1 cellular context compared by ENCODE assay signal in the genomic region with DNA sequence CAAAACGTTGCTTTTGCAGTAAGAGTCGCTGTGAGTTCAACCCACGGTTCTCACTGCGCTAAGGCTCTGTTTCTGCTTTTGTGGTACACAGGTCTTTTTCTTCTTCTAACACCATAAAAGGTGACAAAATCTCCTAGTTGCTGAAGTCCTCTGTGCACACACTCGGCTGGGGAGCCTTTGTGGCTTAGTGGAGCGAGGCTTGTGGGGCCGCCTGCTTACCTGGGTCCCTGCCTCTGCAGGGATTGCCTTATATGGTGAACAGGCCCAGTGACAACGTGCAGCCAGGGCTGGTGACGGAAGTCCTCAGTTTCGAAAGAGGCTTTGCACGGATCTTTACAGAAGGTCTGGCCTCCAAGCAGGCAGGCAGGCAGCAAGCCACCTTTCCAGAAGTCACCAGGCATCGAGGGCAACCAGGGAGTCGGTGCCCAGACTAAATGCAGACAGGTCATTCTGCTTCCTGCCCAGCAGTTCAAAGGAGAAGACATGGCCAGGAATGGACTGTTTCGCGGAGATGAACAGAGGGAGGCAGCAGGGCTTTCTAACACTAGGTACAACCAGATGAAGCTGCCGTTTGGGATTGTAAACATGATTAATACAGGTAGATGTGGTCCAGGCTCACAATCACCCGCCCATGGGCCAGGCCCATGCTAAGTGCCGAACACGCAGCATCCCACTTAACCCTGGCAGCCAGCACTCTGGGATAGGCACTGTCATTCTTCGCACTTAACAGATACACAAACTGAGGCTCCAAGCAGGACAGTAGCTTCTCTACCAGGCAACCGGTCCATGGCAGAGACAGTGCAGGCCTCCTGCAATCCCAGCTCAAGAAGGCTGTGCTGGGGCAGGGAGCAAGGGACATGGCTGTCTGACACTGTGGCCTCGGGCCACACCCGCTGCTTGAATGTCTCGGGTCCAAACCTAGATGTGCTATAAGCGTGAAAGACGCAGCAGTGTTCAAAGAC.
TF ChIP-seq lines count a peak whose summit lies in the region.

No MANE protein-coding gene starts in this region.

TF ChIP-seq in GM12878, 131 proteins besides CTCF, POLR2A, EP300 and RAD21 (continued from another document and continues in another):
- TF ChIP-seq, protein P1, sequence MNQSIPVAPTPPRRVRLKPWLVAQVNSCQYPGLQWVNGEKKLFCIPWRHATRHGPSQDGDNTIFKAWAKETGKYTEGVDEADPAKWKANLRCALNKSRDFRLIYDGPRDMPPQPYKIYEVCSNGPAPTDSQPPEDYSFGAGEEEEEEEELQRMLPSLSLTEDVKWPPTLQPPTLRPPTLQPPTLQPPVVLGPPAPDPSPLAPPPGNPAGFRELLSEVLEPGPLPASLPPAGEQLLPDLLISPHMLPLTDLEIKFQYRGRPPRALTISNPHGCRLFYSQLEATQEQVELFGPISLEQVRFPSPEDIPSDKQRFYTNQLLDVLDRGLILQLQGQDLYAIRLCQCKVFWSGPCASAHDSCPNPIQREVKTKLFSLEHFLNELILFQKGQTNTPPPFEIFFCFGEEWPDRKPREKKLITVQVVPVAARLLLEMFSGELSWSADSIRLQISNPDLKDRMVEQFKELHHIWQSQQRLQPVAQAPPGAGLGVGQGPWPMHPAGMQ (IDR thresholded peaks at IDR 0.05; ENCODE audit: borderline replicate concordance), result no peak
- no peak for TF ChIP-seq FOS (IDR thresholded peaks at IDR 0.05; ENCODE audit: borderline replicate concordance, extremely low read depth, insufficient read length)
- TF ChIP-seq MTA3 (IDR thresholded peaks at IDR 0.05; ENCODE audit: borderline replicate concordance, low read length), result peak; percentile 65; the same call in 1 of the 2 replicates
- TF ChIP-seq LARP7 (IDR thresholded peaks at IDR 0.05), result peak; percentile 57; the same call in 1 of the 2 replicates
- TF ChIP-seq, protein P2, sequence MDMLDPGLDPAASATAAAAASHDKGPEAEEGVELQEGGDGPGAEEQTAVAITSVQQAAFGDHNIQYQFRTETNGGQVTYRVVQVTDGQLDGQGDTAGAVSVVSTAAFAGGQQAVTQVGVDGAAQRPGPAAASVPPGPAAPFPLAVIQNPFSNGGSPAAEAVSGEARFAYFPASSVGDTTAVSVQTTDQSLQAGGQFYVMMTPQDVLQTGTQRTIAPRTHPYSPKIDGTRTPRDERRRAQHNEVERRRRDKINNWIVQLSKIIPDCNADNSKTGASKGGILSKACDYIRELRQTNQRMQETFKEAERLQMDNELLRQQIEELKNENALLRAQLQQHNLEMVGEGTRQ (IDR thresholded peaks at IDR 0.05; ENCODE audit: borderline replicate concordance, low read depth, low read length), result no peak; the same call in 1 of the 2 replicates
- TF ChIP-seq, protein P3, sequence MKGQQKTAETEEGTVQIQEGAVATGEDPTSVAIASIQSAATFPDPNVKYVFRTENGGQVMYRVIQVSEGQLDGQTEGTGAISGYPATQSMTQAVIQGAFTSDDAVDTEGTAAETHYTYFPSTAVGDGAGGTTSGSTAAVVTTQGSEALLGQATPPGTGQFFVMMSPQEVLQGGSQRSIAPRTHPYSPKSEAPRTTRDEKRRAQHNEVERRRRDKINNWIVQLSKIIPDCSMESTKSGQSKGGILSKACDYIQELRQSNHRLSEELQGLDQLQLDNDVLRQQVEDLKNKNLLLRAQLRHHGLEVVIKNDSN (IDR thresholded peaks at IDR 0.05; ENCODE audit: borderline replicate concordance, extremely low read length, insufficient read depth, low read depth, low read length), result no peak
- TF ChIP-seq, protein P4, sequence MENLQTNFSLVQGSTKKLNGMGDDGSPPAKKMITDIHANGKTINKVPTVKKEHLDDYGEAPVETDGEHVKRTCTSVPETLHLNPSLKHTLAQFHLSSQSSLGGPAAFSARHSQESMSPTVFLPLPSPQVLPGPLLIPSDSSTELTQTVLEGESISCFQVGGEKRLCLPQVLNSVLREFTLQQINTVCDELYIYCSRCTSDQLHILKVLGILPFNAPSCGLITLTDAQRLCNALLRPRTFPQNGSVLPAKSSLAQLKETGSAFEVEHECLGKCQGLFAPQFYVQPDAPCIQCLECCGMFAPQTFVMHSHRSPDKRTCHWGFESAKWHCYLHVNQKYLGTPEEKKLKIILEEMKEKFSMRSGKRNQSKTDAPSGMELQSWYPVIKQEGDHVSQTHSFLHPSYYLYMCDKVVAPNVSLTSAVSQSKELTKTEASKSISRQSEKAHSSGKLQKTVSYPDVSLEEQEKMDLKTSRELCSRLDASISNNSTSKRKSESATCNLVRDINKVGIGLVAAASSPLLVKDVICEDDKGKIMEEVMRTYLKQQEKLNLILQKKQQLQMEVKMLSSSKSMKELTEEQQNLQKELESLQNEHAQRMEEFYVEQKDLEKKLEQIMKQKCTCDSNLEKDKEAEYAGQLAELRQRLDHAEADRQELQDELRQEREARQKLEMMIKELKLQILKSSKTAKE (IDR thresholded peaks at IDR 0.05; ENCODE audit: low read depth, poor library complexity, severe bottlenecking), result peak; percentile 72
- TF ChIP-seq, protein P5, sequence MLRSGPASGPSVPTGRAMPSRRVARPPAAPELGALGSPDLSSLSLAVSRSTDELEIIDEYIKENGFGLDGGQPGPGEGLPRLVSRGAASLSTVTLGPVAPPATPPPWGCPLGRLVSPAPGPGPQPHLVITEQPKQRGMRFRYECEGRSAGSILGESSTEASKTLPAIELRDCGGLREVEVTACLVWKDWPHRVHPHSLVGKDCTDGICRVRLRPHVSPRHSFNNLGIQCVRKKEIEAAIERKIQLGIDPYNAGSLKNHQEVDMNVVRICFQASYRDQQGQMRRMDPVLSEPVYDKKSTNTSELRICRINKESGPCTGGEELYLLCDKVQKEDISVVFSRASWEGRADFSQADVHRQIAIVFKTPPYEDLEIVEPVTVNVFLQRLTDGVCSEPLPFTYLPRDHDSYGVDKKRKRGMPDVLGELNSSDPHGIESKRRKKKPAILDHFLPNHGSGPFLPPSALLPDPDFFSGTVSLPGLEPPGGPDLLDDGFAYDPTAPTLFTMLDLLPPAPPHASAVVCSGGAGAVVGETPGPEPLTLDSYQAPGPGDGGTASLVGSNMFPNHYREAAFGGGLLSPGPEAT (IDR thresholded peaks at IDR 0.05; ENCODE audit: low read depth), result peak; percentile 64; the same call in 1 of the 2 replicates
- TF ChIP-seq BCL11A (IDR thresholded peaks at IDR 0.05; ENCODE audit: low read depth, low read length), result no peak
- no peak for TF ChIP-seq WRNIP1 (IDR thresholded peaks at IDR 0.05; ENCODE audit: borderline replicate concordance, low read depth, low read length)
- TF ChIP-seq SREBF2 (IDR thresholded peaks at IDR 0.05; ENCODE audit: low read length), result no peak
- TF ChIP-seq CHD2 (IDR thresholded peaks at IDR 0.05; ENCODE audit: borderline replicate concordance, low read depth, low read length), result peak; percentile 90; the same call in 1 of the 2 replicates
- TF ChIP-seq, protein P6, sequence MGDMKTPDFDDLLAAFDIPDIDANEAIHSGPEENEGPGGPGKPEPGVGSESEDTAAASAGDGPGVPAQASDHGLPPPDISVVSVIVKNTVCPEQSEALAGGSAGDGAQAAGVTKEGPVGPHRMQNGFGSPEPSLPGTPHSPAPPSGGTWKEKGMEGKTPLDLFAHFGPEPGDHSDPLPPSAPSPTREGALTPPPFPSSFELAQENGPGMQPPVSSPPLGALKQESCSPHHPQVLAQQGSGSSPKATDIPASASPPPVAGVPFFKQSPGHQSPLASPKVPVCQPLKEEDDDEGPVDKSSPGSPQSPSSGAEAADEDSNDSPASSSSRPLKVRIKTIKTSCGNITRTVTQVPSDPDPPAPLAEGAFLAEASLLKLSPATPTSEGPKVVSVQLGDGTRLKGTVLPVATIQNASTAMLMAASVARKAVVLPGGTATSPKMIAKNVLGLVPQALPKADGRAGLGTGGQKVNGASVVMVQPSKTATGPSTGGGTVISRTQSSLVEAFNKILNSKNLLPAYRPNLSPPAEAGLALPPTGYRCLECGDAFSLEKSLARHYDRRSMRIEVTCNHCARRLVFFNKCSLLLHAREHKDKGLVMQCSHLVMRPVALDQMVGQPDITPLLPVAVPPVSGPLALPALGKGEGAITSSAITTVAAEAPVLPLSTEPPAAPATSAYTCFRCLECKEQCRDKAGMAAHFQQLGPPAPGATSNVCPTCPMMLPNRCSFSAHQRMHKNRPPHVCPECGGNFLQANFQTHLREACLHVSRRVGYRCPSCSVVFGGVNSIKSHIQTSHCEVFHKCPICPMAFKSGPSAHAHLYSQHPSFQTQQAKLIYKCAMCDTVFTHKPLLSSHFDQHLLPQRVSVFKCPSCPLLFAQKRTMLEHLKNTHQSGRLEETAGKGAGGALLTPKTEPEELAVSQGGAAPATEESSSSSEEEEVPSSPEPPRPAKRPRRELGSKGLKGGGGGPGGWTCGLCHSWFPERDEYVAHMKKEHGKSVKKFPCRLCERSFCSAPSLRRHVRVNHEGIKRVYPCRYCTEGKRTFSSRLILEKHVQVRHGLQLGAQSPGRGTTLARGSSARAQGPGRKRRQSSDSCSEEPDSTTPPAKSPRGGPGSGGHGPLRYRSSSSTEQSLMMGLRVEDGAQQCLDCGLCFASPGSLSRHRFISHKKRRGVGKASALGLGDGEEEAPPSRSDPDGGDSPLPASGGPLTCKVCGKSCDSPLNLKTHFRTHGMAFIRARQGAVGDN (IDR thresholded peaks at IDR 0.05), result peak; percentile 99
- peak; percentile 89 for TF ChIP-seq NBN (IDR thresholded peaks at IDR 0.05)
- TF ChIP-seq RCOR1 (conservative IDR thresholded peaks at IDR 0.05; ENCODE audit: low read depth, low read length), result peak; percentile 79; the same call in 1 of the 2 replicates
- TF ChIP-seq IRF4 (IDR thresholded peaks at IDR 0.05; ENCODE audit: low read depth, low read length), result peak; percentile 75
- TF ChIP-seq SP1 (IDR thresholded peaks at IDR 0.05; ENCODE audit: low read depth, low read length), result peak; percentile 83
- TF ChIP-seq TCF7 (IDR thresholded peaks at IDR 0.05; ENCODE audit: borderline replicate concordance), result no peak
- TF ChIP-seq PML (IDR thresholded peaks at IDR 0.05; ENCODE audit: low read length), result peak; percentile 86
- TF ChIP-seq ZNF207 (IDR thresholded peaks at IDR 0.05; ENCODE audit: borderline replicate concordance), result peak; percentile 49; the same call in 1 of the 2 replicates
- TF ChIP-seq, protein P7, sequence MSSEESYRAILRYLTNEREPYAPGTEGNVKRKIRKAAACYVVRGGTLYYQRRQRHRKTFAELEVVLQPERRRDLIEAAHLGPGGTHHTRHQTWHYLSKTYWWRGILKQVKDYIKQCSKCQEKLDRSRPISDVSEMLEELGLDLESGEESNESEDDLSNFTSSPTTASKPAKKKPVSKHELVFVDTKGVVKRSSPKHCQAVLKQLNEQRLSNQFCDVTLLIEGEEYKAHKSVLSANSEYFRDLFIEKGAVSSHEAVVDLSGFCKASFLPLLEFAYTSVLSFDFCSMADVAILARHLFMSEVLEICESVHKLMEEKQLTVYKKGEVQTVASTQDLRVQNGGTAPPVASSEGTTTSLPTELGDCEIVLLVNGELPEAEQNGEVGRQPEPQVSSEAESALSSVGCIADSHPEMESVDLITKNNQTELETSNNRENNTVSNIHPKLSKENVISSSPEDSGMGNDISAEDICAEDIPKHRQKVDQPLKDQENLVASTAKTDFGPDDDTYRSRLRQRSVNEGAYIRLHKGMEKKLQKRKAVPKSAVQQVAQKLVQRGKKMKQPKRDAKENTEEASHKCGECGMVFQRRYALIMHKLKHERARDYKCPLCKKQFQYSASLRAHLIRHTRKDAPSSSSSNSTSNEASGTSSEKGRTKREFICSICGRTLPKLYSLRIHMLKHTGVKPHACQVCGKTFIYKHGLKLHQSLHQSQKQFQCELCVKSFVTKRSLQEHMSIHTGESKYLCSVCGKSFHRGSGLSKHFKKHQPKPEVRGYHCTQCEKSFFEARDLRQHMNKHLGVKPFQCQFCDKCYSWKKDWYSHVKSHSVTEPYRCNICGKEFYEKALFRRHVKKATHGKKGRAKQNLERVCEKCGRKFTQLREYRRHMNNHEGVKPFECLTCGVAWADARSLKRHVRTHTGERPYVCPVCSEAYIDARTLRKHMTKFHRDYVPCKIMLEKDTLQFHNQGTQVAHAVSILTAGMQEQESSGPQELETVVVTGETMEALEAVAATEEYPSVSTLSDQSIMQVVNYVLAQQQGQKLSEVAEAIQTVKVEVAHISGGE (CRISPR knock-in tag; IDR thresholded peaks at IDR 0.05), result no peak
- TF ChIP-seq SMAD1 (IDR thresholded peaks at IDR 0.05; ENCODE audit: low read depth, partially characterized antibody), result no peak
- TF ChIP-seq KLF5 (IDR thresholded peaks at IDR 0.05; ENCODE audit: partially characterized antibody), result peak; percentile 96
- no peak for TF ChIP-seq ZZZ3 (IDR thresholded peaks at IDR 0.05; ENCODE audit: control insufficient read depth, insufficient read length, low read depth)
- TF ChIP-seq JUND (IDR thresholded peaks at IDR 0.05; ENCODE audit: low read depth, low read length), result no peak
- TF ChIP-seq YY1 (IDR thresholded peaks at IDR 0.05; ENCODE audit: low read depth, low read length), result peak; percentile 48; the same call in 1 of the 2 replicates
- TF ChIP-seq KDM1A (IDR thresholded peaks at IDR 0.05; ENCODE audit: borderline replicate concordance), result no peak
- peak; percentile 56; the same call in 1 of the 2 replicates for TF ChIP-seq TCF3 (IDR thresholded peaks at IDR 0.05; ENCODE audit: borderline replicate concordance, insufficient read depth, low read depth, low read length)
- peak; percentile 88 to 89 for TF ChIP-seq BHLHE40 (IDR thresholded peaks at IDR 0.05; ENCODE audit: borderline replicate concordance in 1 of 2, low read depth in 2 of 2, low read length in 1 of 2)
- no peak for TF ChIP-seq RBBP5 (conservative IDR thresholded peaks at IDR 0.05)
- TF ChIP-seq, protein P8, sequence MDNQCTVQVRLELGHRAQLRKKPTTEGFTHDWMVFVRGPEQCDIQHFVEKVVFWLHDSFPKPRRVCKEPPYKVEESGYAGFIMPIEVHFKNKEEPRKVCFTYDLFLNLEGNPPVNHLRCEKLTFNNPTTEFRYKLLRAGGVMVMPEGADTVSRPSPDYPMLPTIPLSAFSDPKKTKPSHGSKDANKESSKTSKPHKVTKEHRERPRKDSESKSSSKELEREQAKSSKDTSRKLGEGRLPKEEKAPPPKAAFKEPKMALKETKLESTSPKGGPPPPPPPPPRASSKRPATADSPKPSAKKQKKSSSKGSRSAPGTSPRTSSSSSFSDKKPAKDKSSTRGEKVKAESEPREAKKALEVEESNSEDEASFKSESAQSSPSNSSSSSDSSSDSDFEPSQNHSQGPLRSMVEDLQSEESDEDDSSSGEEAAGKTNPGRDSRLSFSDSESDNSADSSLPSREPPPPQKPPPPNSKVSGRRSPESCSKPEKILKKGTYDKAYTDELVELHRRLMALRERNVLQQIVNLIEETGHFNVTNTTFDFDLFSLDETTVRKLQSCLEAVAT (IDR thresholded peaks at IDR 0.05), result peak; percentile 65
- TF ChIP-seq MEF2B (IDR thresholded peaks at IDR 0.05; ENCODE audit: partially characterized antibody, poor library complexity, severe bottlenecking), result peak; percentile 78
- no peak for TF ChIP-seq SUZ12 (IDR thresholded peaks at IDR 0.05; ENCODE audit: unreplicated experiment)
- TF ChIP-seq MYC (IDR thresholded peaks at IDR 0.05; ENCODE audit: insufficient read depth, insufficient read length, insufficient replicate concordance, low read length, severe bottlenecking), result peak; percentile 14
- no peak for TF ChIP-seq TARDBP (IDR thresholded peaks at IDR 0.05; ENCODE audit: borderline replicate concordance)
- TF ChIP-seq ZNF384 (IDR thresholded peaks at IDR 0.05; ENCODE audit: borderline replicate concordance, low read depth, low read length), result no peak
